In the genomic region with DNA sequence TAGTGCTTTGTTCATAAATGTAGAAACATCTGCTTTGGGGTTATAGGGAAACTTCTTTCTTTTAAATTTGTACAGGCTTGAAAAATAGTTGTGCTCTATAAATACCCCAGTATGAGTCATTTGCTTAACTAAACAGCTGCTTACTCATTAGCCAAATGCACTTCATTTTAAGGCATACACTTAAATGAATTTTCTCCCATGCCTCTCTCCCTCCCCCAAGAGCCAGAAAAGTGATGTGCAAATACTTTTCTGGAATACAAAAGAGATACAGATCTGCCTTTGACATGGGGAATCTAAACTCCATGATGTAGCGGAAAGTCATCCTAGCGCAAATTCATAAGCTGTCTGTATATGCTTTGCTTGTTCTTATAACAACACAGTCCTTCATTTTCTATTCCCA, we compare ENCODE assay signal across 20 cellular contexts.
DNase-seq lines count a peak whose midpoint lies in the region; ATAC-seq, FAIRE-seq and TF ChIP-seq lines count a peak whose summit lies in the region.
"Had no signal": no experiment of that assay in that cellular context is flagged by ENCODE, and none has a peak within 500 bp of the region (broad histone marks: within the 10 kb centered on the region; RNA-seq: fewer than 3 reads in every experiment).

No MANE protein-coding gene starts in this region.

- peak overlapping the region; percentile 54; the same call in 1 of the 3 replicates for H3K4me2 ChIP-seq in A549

- no peak for ATAC-seq in A549
- ATAC-seq in GM18870 (IDR thresholded peaks at IDR 0.05; ENCODE audit: unreplicated experiment), result peak; percentile 53
- no peak for ATAC-seq in left cardiac atrium
- ATAC-seq: stimulated activated naive B cell treated with anti-CD40 and anti-IgM and Interleukin-4, amounts not matched to agents 10 μg/mL and 1 μg/mL and 100 μg/mL, for 72 hours had no signal

- TF ChIP-seq CTCF in A549 (IDR thresholded peaks at IDR 0.05) (no peak), fibroblast of pulmonary artery (IDR thresholded peaks at IDR 0.05; ENCODE audit: low read length, missing control alignments) (no peak), lower leg skin (IDR thresholded peaks at IDR 0.05) (no peak)

- peak in 1 of 2 experiments; percentile 35 for DNase-seq in A549 (ENCODE audit: low read depth in 1 of 2, low spot score in 1 of 2)
- DNase-seq in RPMI7951 (ENCODE audit: low read depth), result peak; percentile 77
- DNase-seq in fibroblast of pulmonary artery (ENCODE audit: low read depth), result peak; percentile 11
- no peak for DNase-seq in lower leg skin (ENCODE audit: low spot score in 2 of 2)
- DNase-seq in substantia nigra (lab: John Stamatoyannopoulos, UW), result no peak
- no peak for DNase-seq in HuH-7 (ENCODE audit: low spot score)
- no peak for DNase-seq in left cardiac atrium
- DNase-seq: activated naive CD8-positive, alpha-beta T cell treated with anti-CD3 and anti-CD28 coated beads for 36 hours; islet precursor cell; NCI-H1105 treated with DMSO at 0.1 percent for 48 hours; stimulated activated CD4-positive, alpha-beta T cell treated with anti-CD3 and anti-CD28 coated beads, Interleukin-2, amount 100 ng/mL, for 48 hours; stimulated activated naive B cell treated with anti-CD40 and anti-IgM and Interleukin-4, amounts not matched to agents 10 μg/mL and 1 μg/mL and 100 μg/mL, for 72 hours; WERI-Rb-1 had no signal

- intact Hi-C loops in lower leg skin (cut with DNase I; ENCODE audit: low total_unique reads), result no loop called here
- intact Hi-C loops in left cardiac atrium (cut with DNase I), result no loop called here

- H3K9me3 ChIP-seq in A549, result no peaks in the 10 kb centered on the region
- H3K9me3 ChIP-seq: BLaER1, vagina had no signal

- H3K4me3 ChIP-seq in A549 (no peak overlapping the region), fibroblast of pulmonary artery (replicated peaks; ENCODE audit: low read depth, low read length) (no peak overlapping the region), lower leg skin (ENCODE audit: low read depth, poor library complexity, severe bottlenecking) (no peak overlapping the region)
- H3K4me3 ChIP-seq: BLaER1, coronary artery, SK-N-MC, vagina had no signal

- TF ChIP-seq RAD21 in A549 (conservative IDR thresholded peaks at IDR 0.05 in 1 of 2, IDR thresholded peaks at IDR 0.05 in 1 of 2), result 0 out of 5 replicates have a peak, but pooled peaks of 1 of the 2 experiments have one; percentile 13

- H3K4me1 ChIP-seq in A549, result peaks cover 39% of the 10 kb centered on the region
- H3K4me1 ChIP-seq: vagina had no signal

- no peak for FAIRE-seq in A549 (lab: Jason Lieb, UNC)
- FAIRE-seq: frontal cortex, H54 had no signal

- TF ChIP-seq POLR2A in A549 (IDR thresholded peaks at IDR 0.05; ENCODE audit: low read length), result no peak
- no peak for TF ChIP-seq POLR2A in lower leg skin (IDR thresholded peaks at IDR 0.05)

- peak overlapping the region; percentile 76 to 87 for H3K27ac ChIP-seq in A549
- H3K27ac ChIP-seq in substantia nigra (ENCODE audit: low read depth, low read length, poor library complexity, severe bottlenecking), result no peak overlapping the region
- H3K27ac ChIP-seq: BLaER1, SK-N-MC, vagina, WERI-Rb-1 had no signal

- CTCF ChIA-PET in A549 (lab: Yijun Ruan, JAX), result interaction anchor here (1.2 to 3.7 kb wide), 3 partner anchors 9 to 214 kb away, joined by 4 to 29 read pairs (median 6); no protein-coding TSS in a partner anchor

- POLR2A ChIA-PET in A549 (lab: Yijun Ruan, JAX), result no interaction called here

- TF ChIP-seq EP300 in A549 (IDR thresholded peaks at IDR 0.05), result no peak

- WGBS in A549 (ENCODE audit: missing lambda C conversion rate), result 92% methylated on average over 2 of the region's 2 CpGs
- WGBS in lower leg skin, 2 donors, result 95% methylated on average over 2 of the region's 2 CpGs

TF ChIP-seq in A549, 52 proteins besides CTCF, POLR2A, EP300 and RAD21:
- no peak for TF ChIP-seq HOXB13 (CRISPR knock-in tag; IDR thresholded peaks at IDR 0.05; ENCODE audit: low read depth)
- TF ChIP-seq FOSL2 (IDR thresholded peaks at IDR 0.05), result no peak
- TF ChIP-seq FOSL2 (CRISPR knock-in tag; IDR thresholded peaks at IDR 0.05), result peak; percentile 61

Comparison
In these comparisons a context has a peak if more than half of its experiments do, and no peak if none do; other contexts are left out.
1. DNase-seq: peak in RPMI7951 (single experiment) and fibroblast of pulmonary artery (single experiment); none in lower leg skin (0 of 2), substantia nigra (0 of 49), HuH-7 (single experiment) and left cardiac atrium (single experiment).